Comparison of ENCODE assay signal across 12 cellular contexts in the genomic region with DNA sequence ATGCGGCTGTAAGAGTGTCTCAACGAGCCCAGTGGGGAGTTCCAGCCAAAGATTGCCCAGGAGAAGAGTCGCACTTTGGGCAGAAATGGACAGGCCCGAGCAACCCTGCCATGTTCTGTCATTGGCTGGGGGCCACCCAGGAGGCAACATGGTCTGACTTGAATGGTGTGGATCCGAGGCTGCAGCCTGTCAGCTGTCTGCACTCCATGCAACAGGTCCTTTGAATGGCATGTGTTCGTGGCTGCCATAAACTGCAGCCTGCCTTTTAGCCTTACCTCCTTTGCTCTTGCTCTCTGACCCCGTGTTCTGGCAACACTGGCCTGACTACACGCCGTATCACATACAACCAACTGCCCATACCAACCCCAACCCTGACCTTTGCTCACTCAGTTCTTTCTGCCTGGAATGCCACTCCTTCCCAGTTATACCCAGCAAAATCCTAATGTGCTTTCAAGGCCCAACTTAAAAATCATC. TPM values are rescaled to one million over a fixed set of nuclear protein-coding genes. Genes with fewer than 3 reads are reported as not detected.
DNase-seq lines count a peak whose midpoint lies in the region; ATAC-seq and TF ChIP-seq lines count a peak whose summit lies in the region.
"Had no signal": no experiment of that assay in that cellular context is flagged by ENCODE, and none has a peak within 500 bp of the region (broad histone marks: within the 10 kb centered on the region; RNA-seq: fewer than 3 reads in every experiment).

No MANE protein-coding gene starts in this region.

- no peaks in the 10 kb centered on the region for H3K9me3 ChIP-seq in AG04450 (ENCODE audit: control insufficient read depth, insufficient read depth, low read length)
- H3K9me3 ChIP-seq in CD8-positive, alpha-beta T cell (ENCODE audit: low read length): no peaks in the 10 kb centered on the region

- H3K4me3 ChIP-seq in AG04450 (ENCODE audit: low read depth, low read length): no peak overlapping the region
- no peak overlapping the region for H3K4me3 ChIP-seq in CD8-positive, alpha-beta T cell (ENCODE audit: low read depth, low read length)
- no peak overlapping the region for H3K4me3 ChIP-seq in coronary artery
- H3K4me3 ChIP-seq: lung had no signal

- peaks cover 89% of the 10 kb centered on the region for H3K4me1 ChIP-seq in CD8-positive, alpha-beta T cell (ENCODE audit: insufficient read depth, low read length)

- H3K36me3 Mint-ChIP-seq in CD8-positive, alpha-beta T cell: peaks cover 48% of the 10 kb centered on the region
- peaks cover 8% of the 10 kb centered on the region for H3K36me3 Mint-ChIP-seq in natural killer cell

- CTCF ChIA-PET in AG04450 (lab: Charles Lee): interaction anchor here (1.5 kb wide), 1 partner anchor 24 kb away, joined by 4 read pairs; no protein-coding TSS in a partner anchor
- CTCF ChIA-PET in CD8-positive, alpha-beta T cell (lab: Charles Lee): interaction anchor here (0.6 to 6.1 kb wide), 4 partner anchors 9 to 55 kb away, joined by 3 to 31 read pairs (median 5); a partner anchor contains a TSS

- H3K27me3 ChIP-seq in AG04450 (ENCODE audit: control insufficient read depth, insufficient read depth, low read length): no peaks in the 10 kb centered on the region
- H3K27me3 ChIP-seq in CD8-positive, alpha-beta T cell (ENCODE audit: insufficient read depth, low read length): no peaks in the 10 kb centered on the region

- ATAC-seq in CD8-positive, alpha-beta T cell: no peak
- no peak for ATAC-seq in natural killer cell

- DNase-seq in AG04450 (ENCODE audit: low read depth, low spot score) (no peak), coronary artery (ENCODE audit: low spot score) (peak; percentile 54), natural killer cell (no peak), NCI-H2227 treated with DMSO at 0.1 percent for 48 hours (lab: John Stamatoyannopoulos, UW) (no peak), DMS79 (lab: John Stamatoyannopoulos, UW) (no peak), NCI-H128 (lab: John Stamatoyannopoulos, UW; ENCODE audit: unreplicated experiment) (no peak), kidney tubule cell (ENCODE audit: low spot score) (no peak)
- no peak for DNase-seq in CD8-positive, alpha-beta T cell
- DNase-seq: activated gamma-delta T cell treated with Interleukin-2 at 50 U/mL for 16 hours, COR-L47, Kasumi-1 had no signal

- no peaks in the 10 kb centered on the region for H3K36me3 ChIP-seq in CD8-positive, alpha-beta T cell (ENCODE audit: insufficient read depth, low read length)

- peak overlapping the region; percentile 82 for H3K27ac Mint-ChIP-seq in CD8-positive, alpha-beta T cell
- H3K27ac Mint-ChIP-seq in natural killer cell: peak overlapping the region; percentile 87 to 100

- H3K27ac ChIP-seq in AG04450 (ENCODE audit: low read depth, low read length) (peak overlapping the region; percentile 23), coronary artery (no peak overlapping the region)
- no peak overlapping the region for H3K27ac ChIP-seq in CD8-positive, alpha-beta T cell (ENCODE audit: low read depth, low read length)

- POLR2A ChIA-PET in AG04450 (lab: Yijun Ruan, JAX): interaction anchor here (0.6 kb wide), 1 partner anchor 9 kb away, joined by 5 read pairs; no protein-coding TSS in a partner anchor
- POLR2A ChIA-PET in CD8-positive, alpha-beta T cell (lab: Charles Lee): interaction anchor here (1.3 to 5.3 kb wide), 3 partner anchors 12 to 24 kb away, joined by 3 to 54 read pairs (median 3); no protein-coding TSS in a partner anchor

- peaks cover 93% of the 10 kb centered on the region for H3K4me1 Mint-ChIP-seq in CD8-positive, alpha-beta T cell (ENCODE audit: low read depth)
- H3K4me1 Mint-ChIP-seq in natural killer cell: peaks cover 94% of the 10 kb centered on the region in 2 donors

- intact Hi-C loops in CD8-positive, alpha-beta T cell (cut with DNase I, micrococcal nuclease): loop anchor here in 1 of 2 experiments (2.0 kb wide), 1 partner anchor 18 kb away; no protein-coding TSS in a partner anchor
- intact Hi-C loops in natural killer cell (cut with micrococcal nuclease): no loop called here

- no peaks in the 10 kb centered on the region for H3K27me3 Mint-ChIP-seq in CD8-positive, alpha-beta T cell (ENCODE audit: low read depth)
- H3K27me3 Mint-ChIP-seq in natural killer cell (ENCODE audit: low read depth in 2 of 2): no peaks in the 10 kb centered on the region

- H3K9me3 Mint-ChIP-seq in CD8-positive, alpha-beta T cell: no peaks in the 10 kb centered on the region
- H3K9me3 Mint-ChIP-seq in natural killer cell: no peaks in the 10 kb centered on the region

- TF ChIP-seq CTCF in AG04450 (IDR thresholded peaks at IDR 0.05; ENCODE audit: low read depth, low read length) (no peak), coronary artery (IDR thresholded peaks at IDR 0.05) (no peak), natural killer cell (IDR thresholded peaks at IDR 0.05) (no peak)
- TF ChIP-seq CTCF in CD8-positive, alpha-beta T cell (IDR thresholded peaks at IDR 0.05): no peak

- peak overlapping the region; percentile 22 for H3K4me3 Mint-ChIP-seq in CD8-positive, alpha-beta T cell
- peak overlapping the region; percentile 29 for H3K4me3 Mint-ChIP-seq in natural killer cell

RNA-seq across cellular contexts. Expression of a gene that starts 55.7 kb away (rescaled TPM):
- polyA plus RNA-seq in AG04450 (2011; rRNA removed): 22.6 and 30.0 TPM in 2 replicates
- 47.8 and 59.2 TPM in 2 replicates for polyA minus RNA-seq in AG04450 (2011; rRNA and poly(A)+ RNA removed)
- 1,000 to 10,000 TPM; 1,214 to 1,250 TPM for total RNA-seq in CD8-positive, alpha-beta T cell
- 1,000 to 10,000 TPM; 1,190 to 1,513 (median 1,282) TPM for total RNA-seq in natural killer cell
